ENCODE assay signal across 2 cellular contexts in the genomic region with DNA sequence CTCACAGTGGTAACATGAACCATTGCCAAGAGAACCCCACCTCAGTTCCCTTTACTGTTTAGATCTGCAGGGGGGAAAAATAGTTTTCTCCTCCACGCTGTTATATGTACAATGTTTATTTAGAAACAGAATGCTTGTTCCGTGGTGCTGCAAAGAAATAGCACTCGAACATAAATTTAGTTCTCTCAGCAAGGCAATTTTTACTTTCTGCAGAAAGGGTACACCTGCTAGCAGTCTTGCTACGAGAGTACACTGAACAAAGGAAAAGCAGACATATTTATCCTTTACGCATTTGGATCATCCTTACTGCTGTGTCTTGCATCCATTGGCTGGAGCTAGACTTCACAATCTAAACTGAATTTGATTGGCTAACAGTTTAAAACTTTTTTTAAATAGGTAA.
TF ChIP-seq lines count a peak whose summit lies in the region.

No MANE protein-coding gene starts in this region.

TF ChIP-seq in GM23338, 12 proteins besides CTCF, POLR2A, EP300 and RAD21 (continued from another document):
- TF ChIP-seq, protein P1, sequence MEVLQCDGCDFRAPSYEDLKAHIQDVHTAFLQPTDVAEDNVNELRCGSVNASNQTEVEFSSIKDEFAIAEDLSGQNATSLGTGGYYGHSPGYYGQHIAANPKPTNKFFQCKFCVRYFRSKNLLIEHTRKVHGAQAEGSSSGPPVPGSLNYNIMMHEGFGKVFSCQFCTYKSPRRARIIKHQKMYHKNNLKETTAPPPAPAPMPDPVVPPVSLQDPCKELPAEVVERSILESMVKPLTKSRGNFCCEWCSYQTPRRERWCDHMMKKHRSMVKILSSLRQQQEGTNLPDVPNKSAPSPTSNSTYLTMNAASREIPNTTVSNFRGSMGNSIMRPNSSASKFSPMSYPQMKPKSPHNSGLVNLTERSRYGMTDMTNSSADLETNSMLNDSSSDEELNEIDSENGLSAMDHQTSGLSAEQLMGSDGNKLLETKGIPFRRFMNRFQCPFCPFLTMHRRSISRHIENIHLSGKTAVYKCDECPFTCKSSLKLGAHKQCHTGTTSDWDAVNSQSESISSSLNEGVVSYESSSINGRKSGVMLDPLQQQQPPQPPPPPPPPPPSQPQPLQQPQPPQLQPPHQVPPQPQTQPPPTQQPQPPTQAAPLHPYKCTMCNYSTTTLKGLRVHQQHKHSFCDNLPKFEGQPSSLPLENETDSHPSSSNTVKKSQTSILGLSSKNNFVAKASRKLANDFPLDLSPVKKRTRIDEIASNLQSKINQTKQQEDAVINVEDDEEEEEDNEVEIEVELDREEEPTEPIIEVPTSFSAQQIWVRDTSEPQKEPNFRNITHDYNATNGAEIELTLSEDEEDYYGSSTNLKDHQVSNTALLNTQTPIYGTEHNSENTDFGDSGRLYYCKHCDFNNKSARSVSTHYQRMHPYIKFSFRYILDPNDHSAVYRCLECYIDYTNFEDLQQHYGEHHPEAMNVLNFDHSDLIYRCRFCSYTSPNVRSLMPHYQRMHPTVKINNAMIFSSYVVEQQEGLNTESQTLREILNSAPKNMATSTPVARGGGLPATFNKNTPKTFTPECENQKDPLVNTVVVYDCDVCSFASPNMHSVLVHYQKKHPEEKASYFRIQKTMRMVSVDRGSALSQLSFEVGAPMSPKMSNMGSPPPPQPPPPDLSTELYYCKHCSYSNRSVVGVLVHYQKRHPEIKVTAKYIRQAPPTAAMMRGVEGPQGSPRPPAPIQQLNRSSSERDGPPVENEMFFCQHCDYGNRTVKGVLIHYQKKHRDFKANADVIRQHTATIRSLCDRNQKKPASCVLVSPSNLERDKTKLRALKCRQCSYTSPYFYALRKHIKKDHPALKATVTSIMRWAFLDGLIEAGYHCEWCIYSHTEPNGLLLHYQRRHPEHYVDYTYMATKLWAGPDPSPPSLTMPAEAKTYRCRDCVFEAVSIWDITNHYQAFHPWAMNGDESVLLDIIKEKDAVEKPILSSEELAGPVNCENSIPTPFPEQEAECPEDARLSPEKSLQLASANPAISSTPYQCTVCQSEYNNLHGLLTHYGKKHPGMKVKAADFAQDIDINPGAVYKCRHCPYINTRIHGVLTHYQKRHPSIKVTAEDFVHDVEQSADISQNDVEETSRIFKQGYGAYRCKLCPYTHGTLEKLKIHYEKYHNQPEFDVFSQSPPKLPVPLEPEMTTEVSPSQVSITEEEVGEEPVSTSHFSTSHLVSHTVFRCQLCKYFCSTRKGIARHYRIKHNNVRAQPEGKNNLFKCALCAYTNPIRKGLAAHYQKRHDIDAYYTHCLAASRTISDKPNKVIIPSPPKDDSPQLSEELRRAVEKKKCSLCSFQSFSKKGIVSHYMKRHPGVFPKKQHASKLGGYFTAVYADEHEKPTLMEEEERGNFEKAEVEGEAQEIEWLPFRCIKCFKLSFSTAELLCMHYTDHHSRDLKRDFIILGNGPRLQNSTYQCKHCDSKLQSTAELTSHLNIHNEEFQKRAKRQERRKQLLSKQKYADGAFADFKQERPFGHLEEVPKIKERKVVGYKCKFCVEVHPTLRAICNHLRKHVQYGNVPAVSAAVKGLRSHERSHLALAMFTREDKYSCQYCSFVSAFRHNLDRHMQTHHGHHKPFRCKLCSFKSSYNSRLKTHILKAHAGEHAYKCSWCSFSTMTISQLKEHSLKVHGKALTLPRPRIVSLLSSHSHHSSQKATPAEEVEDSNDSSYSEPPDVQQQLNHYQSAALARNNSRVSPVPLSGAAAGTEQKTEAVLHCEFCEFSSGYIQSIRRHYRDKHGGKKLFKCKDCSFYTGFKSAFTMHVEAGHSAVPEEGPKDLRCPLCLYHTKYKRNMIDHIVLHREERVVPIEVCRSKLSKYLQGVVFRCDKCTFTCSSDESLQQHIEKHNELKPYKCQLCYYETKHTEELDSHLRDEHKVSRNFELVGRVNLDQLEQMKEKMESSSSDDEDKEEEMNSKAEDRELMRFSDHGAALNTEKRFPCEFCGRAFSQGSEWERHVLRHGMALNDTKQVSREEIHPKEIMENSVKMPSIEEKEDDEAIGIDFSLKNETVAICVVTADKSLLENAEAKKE (CRISPR knock-in tag; IDR thresholded peaks at IDR 0.05): no peak
- TF ChIP-seq ETS1 (IDR thresholded peaks at IDR 0.05) (no peak), ZNF114 (CRISPR knock-in tag; IDR thresholded peaks at IDR 0.05) (no peak), EZH2phosphoT487 (IDR thresholded peaks at IDR 0.05; ENCODE audit: unreplicated experiment) (no peak), EZH2 (IDR thresholded peaks at IDR 0.05; ENCODE audit: low read depth, unreplicated experiment) (no peak), JUNB (IDR thresholded peaks at IDR 0.05; ENCODE audit: unreplicated experiment) (no peak), POLR2AphosphoS5 (IDR thresholded peaks at IDR 0.05; ENCODE audit: low read depth) (no peak), REST (IDR thresholded peaks at IDR 0.05; ENCODE audit: unreplicated experiment) (no peak)
TF ChIP-seq in GM23338: peak in this region for 0.

TF ChIP-seq in K562, 482 proteins besides CTCF, POLR2A, EP300 and RAD21 (continued from another document):
- TF ChIP-seq ELK1 (CRISPR knock-in tag; IDR thresholded peaks at IDR 0.05) (no peak), E2F1 (CRISPR knock-in tag; IDR thresholded peaks at IDR 0.05) (no peak)
- TF ChIP-seq, protein P2, sequence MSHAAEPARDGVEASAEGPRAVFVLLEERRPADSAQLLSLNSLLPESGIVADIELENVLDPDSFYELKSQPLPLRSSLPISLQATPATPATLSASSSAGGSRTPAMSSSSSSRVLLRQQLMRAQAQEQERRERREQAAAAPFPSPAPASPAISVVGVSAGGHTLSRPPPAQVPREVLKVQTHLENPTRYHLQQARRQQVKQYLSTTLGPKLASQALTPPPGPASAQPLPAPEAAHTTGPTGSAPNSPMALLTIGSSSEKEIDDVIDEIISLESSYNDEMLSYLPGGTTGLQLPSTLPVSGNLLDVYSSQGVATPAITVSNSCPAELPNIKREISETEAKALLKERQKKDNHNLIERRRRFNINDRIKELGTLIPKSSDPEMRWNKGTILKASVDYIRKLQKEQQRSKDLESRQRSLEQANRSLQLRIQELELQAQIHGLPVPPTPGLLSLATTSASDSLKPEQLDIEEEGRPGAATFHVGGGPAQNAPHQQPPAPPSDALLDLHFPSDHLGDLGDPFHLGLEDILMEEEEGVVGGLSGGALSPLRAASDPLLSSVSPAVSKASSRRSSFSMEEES (CRISPR knock-in tag; IDR thresholded peaks at IDR 0.05): no peak
TF ChIP-seq in K562: peak in this region for 2.
